In the genomic region with DNA sequence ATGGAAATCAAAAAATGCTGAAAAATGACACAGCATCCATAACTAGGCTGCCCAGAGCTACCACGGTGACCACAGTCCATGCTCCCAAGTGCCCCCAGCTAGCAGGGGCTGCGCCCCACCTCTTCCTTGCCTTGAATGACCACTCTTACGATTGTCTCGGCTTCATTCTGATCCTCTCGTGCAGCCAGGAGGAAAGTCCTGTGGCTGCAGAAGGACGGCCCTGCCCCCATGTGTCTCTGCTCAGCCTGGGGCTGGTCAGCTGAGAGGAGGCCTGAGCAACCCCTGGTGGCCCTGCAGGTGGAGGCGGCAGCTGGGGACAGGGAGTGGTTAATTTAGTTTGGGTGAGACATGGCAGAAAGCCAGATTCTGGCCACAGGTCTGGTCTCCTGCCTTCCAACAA, we compare ENCODE assay signal across 1 cellular context.
TF ChIP-seq lines count a peak whose summit lies in the region.

No MANE protein-coding gene starts in this region.

TF ChIP-seq in K562, 482 proteins besides CTCF, POLR2A, EP300 and RAD21 (continued from another document):
- TF ChIP-seq, protein P1, sequence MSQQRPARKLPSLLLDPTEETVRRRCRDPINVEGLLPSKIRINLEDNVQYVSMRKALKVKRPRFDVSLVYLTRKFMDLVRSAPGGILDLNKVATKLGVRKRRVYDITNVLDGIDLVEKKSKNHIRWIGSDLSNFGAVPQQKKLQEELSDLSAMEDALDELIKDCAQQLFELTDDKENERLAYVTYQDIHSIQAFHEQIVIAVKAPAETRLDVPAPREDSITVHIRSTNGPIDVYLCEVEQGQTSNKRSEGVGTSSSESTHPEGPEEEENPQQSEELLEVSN (IDR thresholded peaks at IDR 0.05; ENCODE audit: borderline replicate concordance in 1 of 2, extremely low read depth in 1 of 2, insufficient read depth in 1 of 2, insufficient read length in 1 of 2, low read depth in 1 of 2, low read length in 1 of 2, poor library complexity in 1 of 2, severe bottlenecking in 1 of 2) = no peak
- TF ChIP-seq, protein P2, sequence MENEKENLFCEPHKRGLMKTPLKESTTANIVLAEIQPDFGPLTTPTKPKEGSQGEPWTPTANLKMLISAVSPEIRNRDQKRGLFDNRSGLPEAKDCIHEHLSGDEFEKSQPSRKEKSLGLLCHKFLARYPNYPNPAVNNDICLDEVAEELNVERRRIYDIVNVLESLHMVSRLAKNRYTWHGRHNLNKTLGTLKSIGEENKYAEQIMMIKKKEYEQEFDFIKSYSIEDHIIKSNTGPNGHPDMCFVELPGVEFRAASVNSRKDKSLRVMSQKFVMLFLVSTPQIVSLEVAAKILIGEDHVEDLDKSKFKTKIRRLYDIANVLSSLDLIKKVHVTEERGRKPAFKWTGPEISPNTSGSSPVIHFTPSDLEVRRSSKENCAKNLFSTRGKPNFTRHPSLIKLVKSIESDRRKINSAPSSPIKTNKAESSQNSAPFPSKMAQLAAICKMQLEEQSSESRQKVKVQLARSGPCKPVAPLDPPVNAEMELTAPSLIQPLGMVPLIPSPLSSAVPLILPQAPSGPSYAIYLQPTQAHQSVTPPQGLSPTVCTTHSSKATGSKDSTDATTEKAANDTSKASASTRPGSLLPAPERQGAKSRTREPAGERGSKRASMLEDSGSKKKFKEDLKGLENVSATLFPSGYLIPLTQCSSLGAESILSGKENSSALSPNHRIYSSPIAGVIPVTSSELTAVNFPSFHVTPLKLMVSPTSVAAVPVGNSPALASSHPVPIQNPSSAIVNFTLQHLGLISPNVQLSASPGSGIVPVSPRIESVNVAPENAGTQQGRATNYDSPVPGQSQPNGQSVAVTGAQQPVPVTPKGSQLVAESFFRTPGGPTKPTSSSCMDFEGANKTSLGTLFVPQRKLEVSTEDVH (IDR thresholded peaks at IDR 0.05; ENCODE audit: low read depth, partially characterized antibody) = no peak
- TF ChIP-seq ELF4 (CRISPR knock-in tag; IDR thresholded peaks at IDR 0.05) (no peak), SNIP1 (IDR thresholded peaks at IDR 0.05; ENCODE audit: low read depth) (no peak), TAF7 (tag; IDR thresholded peaks at IDR 0.05) (no peak), JUN (IDR thresholded peaks at IDR 0.05; ENCODE audit: borderline replicate concordance, low read depth, low read length) (no peak), JUN (CRISPR knock-in tag; IDR thresholded peaks at IDR 0.05; ENCODE audit: borderline replicate concordance) (no peak), HDAC1 (IDR thresholded peaks at IDR 0.05) (no peak), NUFIP1 (IDR thresholded peaks at IDR 0.05; ENCODE audit: partially characterized antibody) (no peak), ZNF778 (CRISPR knock-in tag; IDR thresholded peaks at IDR 0.05) (no peak)
